27 cellular contexts compared by ENCODE assay signal in genomic region chr19:17607936-17608335, GRCh38.
"Had no signal": no experiment of that assay in that cellular context is flagged by ENCODE, and none has a peak within 500 bp of the region (broad histone marks: within the 10 kb centered on the region; RNA-seq: fewer than 3 reads in every experiment).

No MANE protein-coding gene starts in this region.

- H3K4me1 ChIP-seq: foreskin keratinocyte had no signal

- H3K36me3 ChIP-seq: colonic mucosa, esophagus muscularis mucosa, gastroesophageal sphincter, heart left ventricle, left lung, pancreas, right lobe of liver, suprapubic skin, transverse colon, vagina had no signal

- ATAC-seq: foreskin keratinocyte; gastroesophageal sphincter; heart left ventricle; left cardiac atrium; left lung; naive thymus-derived CD8-positive, alpha-beta T cell; pancreas; right lobe of liver; stimulated activated naive CD8-positive, alpha-beta T cell treated with anti-CD3 and anti-CD28 coated beads, Interleukin-15, amount 100 ng/mL, for 72 hours had no signal

- H3K4me3 ChIP-seq: colonic mucosa, esophagus muscularis mucosa, gastroesophageal sphincter, heart left ventricle, hepatocyte, left lung, pancreas, right lobe of liver, suprapubic skin, transverse colon, vagina had no signal

- H2AFZ ChIP-seq: hepatocyte had no signal

- H3K27ac Mint-ChIP-seq: dendritic cell treated with granulocyte-macrophage colony-stimulating factor and Interleukin-4, amounts not matched to agents 40 ng/mL and 50 ng/mL, for 4 days; stimulated activated naive CD8-positive, alpha-beta T cell treated with anti-CD3 and anti-CD28 coated beads, Interleukin-15, amount 100 ng/mL, for 72 hours had no signal

- H3K9me3 Mint-ChIP-seq: dendritic cell treated with granulocyte-macrophage colony-stimulating factor and Interleukin-4, amounts not matched to agents 40 ng/mL and 50 ng/mL, for 4 days; naive thymus-derived CD8-positive, alpha-beta T cell; stimulated activated naive CD8-positive, alpha-beta T cell treated with anti-CD3 and anti-CD28 coated beads, Interleukin-15, amount 100 ng/mL, for 72 hours had no signal

- H3K4me3 Mint-ChIP-seq: dendritic cell treated with granulocyte-macrophage colony-stimulating factor and Interleukin-4, amounts not matched to agents 40 ng/mL and 50 ng/mL, for 4 days; stimulated activated naive CD8-positive, alpha-beta T cell treated with anti-CD3 and anti-CD28 coated beads, Interleukin-15, amount 100 ng/mL, for 72 hours had no signal

- H3K9me3 ChIP-seq: colonic mucosa, esophagus muscularis mucosa, gastroesophageal sphincter, heart left ventricle, left lung, pancreas, right lobe of liver, suprapubic skin, transverse colon, vagina had no signal

- H3K27ac ChIP-seq: colonic mucosa, esophagus muscularis mucosa, foreskin keratinocyte, gastroesophageal sphincter, heart left ventricle, hepatocyte, left lung, pancreas, right lobe of liver, suprapubic skin, transverse colon, vagina had no signal

- FAIRE-seq: endothelial cell of umbilical vein, islet of Langerhans had no signal

- H3K27me3 ChIP-seq: colonic mucosa, pancreas, right lobe of liver, vagina had no signal

- H3K79me2 ChIP-seq: hepatocyte had no signal

- H3K4me2 ChIP-seq: hepatocyte had no signal

- DNase-seq: colonic mucosa; effector CD8-positive, alpha-beta T cell; foreskin keratinocyte; heart left ventricle; left cardiac atrium; left lung; mesendoderm; midbrain; naive thymus-derived CD8-positive, alpha-beta T cell; nucleus accumbens; pancreas; right lobe of liver; small intestine; stimulated activated CD4-positive, alpha-beta T cell treated with anti-CD3 and anti-CD28 coated beads, Interleukin-15, amount 100 ng/mL, for 24 hours; stimulated activated CD4-positive, alpha-beta T cell treated with anti-CD3 and anti-CD28 coated beads, Interleukin-4, amount 100 ng/mL, for 1 hour; stimulated activated CD8-positive, alpha-beta memory T cell treated with anti-CD3 and anti-CD28 coated beads, Interleukin-4, amount 100 ng/mL, for 48 hours; stimulated activated naive CD4-positive, alpha-beta T cell; stimulated activated naive CD8-positive, alpha-beta T cell treated with anti-CD3 and anti-CD28 coated beads, Interleukin-15, amount 100 ng/mL, for 72 hours; transverse colon had no signal

- H3K36me3 Mint-ChIP-seq: naive thymus-derived CD8-positive, alpha-beta T cell had no signal
